ENCODE assay signal across 16 cellular contexts in the genomic region with DNA sequence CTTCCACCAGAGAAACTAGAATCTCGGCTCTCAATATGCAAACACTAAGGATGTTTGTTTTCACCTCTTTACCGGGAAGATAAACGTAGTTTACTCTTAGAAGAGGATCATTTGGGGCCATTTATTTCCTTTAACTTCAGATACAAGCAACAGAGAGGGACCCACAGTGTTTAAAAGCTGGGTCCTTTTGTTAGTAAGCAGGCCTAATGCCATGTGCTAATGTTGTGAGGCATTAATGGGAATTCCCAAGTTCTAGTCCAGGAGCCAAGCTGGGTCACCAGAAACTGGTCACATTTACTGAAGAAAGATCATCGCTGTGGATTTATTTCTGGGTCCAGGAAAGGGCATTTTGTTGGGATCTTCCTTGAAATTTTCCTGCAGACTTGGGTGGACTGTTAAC.
"Had no signal": no experiment of that assay in that cellular context is flagged by ENCODE, and none has a peak within 500 bp of the region (broad histone marks: within the 10 kb centered on the region; RNA-seq: fewer than 3 reads in every experiment).

No MANE protein-coding gene starts in this region.

- H3K27ac ChIP-seq: coronary artery, lower lobe of right lung, right atrium auricular region, transverse colon had no signal

- H3K4me3 Mint-ChIP-seq: memory B cell; natural killer cell treated with Interleukin-12 subunit alpha and Interleukin-12 subunit beta and Interleukin-15 and Interleukin-18, amount 100 ng/mL, for 72 hours had no signal

- H3K4me1 Mint-ChIP-seq: memory B cell had no signal

- H3K4me3 ChIP-seq: coronary artery, heart left ventricle, lower lobe of right lung, right atrium auricular region, transverse colon had no signal

- H3K27ac Mint-ChIP-seq: memory B cell; natural killer cell treated with Interleukin-12 subunit alpha and Interleukin-12 subunit beta and Interleukin-15 and Interleukin-18, amount 100 ng/mL, for 72 hours had no signal

- H3K9me3 ChIP-seq: heart left ventricle, lower lobe of right lung, right atrium auricular region, transverse colon had no signal

- H3K36me3 ChIP-seq: heart left ventricle, lower lobe of right lung, right atrium auricular region, transverse colon had no signal

- ATAC-seq: heart left ventricle; left lobe of liver; natural killer cell treated with Interleukin-12 subunit alpha and Interleukin-12 subunit beta and Interleukin-15 and Interleukin-18, amount 100 ng/mL, for 72 hours had no signal

- DNase-seq: central memory CD4-positive, alpha-beta T cell; effector CD4-positive, alpha-beta T cell; foreskin melanocyte; heart left ventricle; islet precursor cell; lower lobe of right lung; posterior cingulate gyrus; small intestine; stimulated activated CD4-positive, alpha-beta T cell treated with anti-CD3 and anti-CD28 coated beads, Interleukin-12 subunit alpha, Interleukin-12 subunit beta, amount 100 ng/mL, for 4 hours; stimulated activated naive CD4-positive, alpha-beta T cell treated with Interleukin-2 at 50 U/mL for 16 hours; transverse colon had no signal

- H3K27me3 Mint-ChIP-seq: memory B cell; natural killer cell treated with Interleukin-12 subunit alpha and Interleukin-12 subunit beta and Interleukin-15 and Interleukin-18, amount 100 ng/mL, for 72 hours had no signal

- H3K36me3 Mint-ChIP-seq: memory B cell; natural killer cell treated with Interleukin-12 subunit alpha and Interleukin-12 subunit beta and Interleukin-15 and Interleukin-18, amount 100 ng/mL, for 72 hours had no signal

- H3K27me3 ChIP-seq: heart left ventricle, right atrium auricular region, transverse colon had no signal
